22 cellular contexts compared by ENCODE assay signal in genomic region chr15:70186152-70186551, GRCh38.
DNase-seq lines count a peak whose midpoint lies in the region; ATAC-seq and TF ChIP-seq lines count a peak whose summit lies in the region.
"Had no signal": no experiment of that assay in that cellular context is flagged by ENCODE, and none has a peak within 500 bp of the region (broad histone marks: within the 10 kb centered on the region; RNA-seq: fewer than 3 reads in every experiment).

No MANE protein-coding gene starts in this region.

- no peaks in the 10 kb centered on the region for H3K79me2 ChIP-seq in Karpas-422 (ENCODE audit: low read length)
- H3K79me2 ChIP-seq in trophoblast cell (ENCODE audit: control insufficient read depth, insufficient read depth, low read length, poor library complexity), result no peaks in the 10 kb centered on the region

- H3K9ac ChIP-seq in BLaER1 (no peak overlapping the region), Karpas-422 (ENCODE audit: low read length) (no peak overlapping the region), trophoblast cell (ENCODE audit: low read length) (no peak overlapping the region)
- H3K9ac ChIP-seq: KMS-11, SK-N-SH had no signal

- H3K9me2 ChIP-seq in Karpas-422 (replicated peaks; ENCODE audit: insufficient read depth, low read length), result no peaks in the 10 kb centered on the region
- H3K9me2 ChIP-seq: SK-N-SH had no signal

- H3K4me2 ChIP-seq in BLaER1 (peak overlapping the region; percentile 56), Karpas-422 (ENCODE audit: low read depth, low read length, poor library complexity, severe bottlenecking) (no peak overlapping the region), trophoblast cell (ENCODE audit: low read length) (no peak overlapping the region)
- H3K4me2 ChIP-seq: KMS-11, SK-N-SH had no signal

- peaks cover 27% of the 10 kb centered on the region for H3K4me1 ChIP-seq in BLaER1
- peaks cover 50% of the 10 kb centered on the region for H3K4me1 ChIP-seq in Karpas-422 (ENCODE audit: low read length)
- H3K4me1 ChIP-seq in trophoblast cell (ENCODE audit: control insufficient read depth in 1 of 2, insufficient read depth in 2 of 2, low read length in 2 of 2), result peaks cover 36 to 38% of the 10 kb centered on the region in 2 experiments
- H3K4me1 ChIP-seq: pancreas, vagina had no signal

- H3K4me3 ChIP-seq in BLaER1, result no peak overlapping the region
- H3K4me3 ChIP-seq in Karpas-422 (ENCODE audit: low read length), result no peak overlapping the region
- no peak overlapping the region for H3K4me3 ChIP-seq in brain microvascular endothelial cell (ENCODE audit: low read depth, low read length)
- no peak overlapping the region for H3K4me3 ChIP-seq in trophoblast cell (ENCODE audit: low read depth, low read length)
- H3K4me3 ChIP-seq: heart right ventricle, pancreas, vagina had no signal

- TF ChIP-seq CTCF in brain microvascular endothelial cell (IDR thresholded peaks at IDR 0.05; ENCODE audit: low read depth, low read length, missing control alignments), result no peak

- H2AK5ac ChIP-seq in trophoblast cell (ENCODE audit: low read length), result no peak overlapping the region

- H3K4ac ChIP-seq in trophoblast cell (ENCODE audit: low read depth, low read length), result no peak overlapping the region

- no peak for ATAC-seq in left lobe of liver
- ATAC-seq: activated T-helper 17 cell treated with anti-CD3 and anti-CD28 coated beads, Interleukin-2, amount 50 U/mL, for 72 hours; CD8-positive, alpha-beta T cell; left ventricle myocardium superior; pancreas had no signal

- no peak overlapping the region for H2BK12ac ChIP-seq in trophoblast cell (ENCODE audit: low read length)

- peak overlapping the region; percentile 6 for H4K91ac ChIP-seq in trophoblast cell (ENCODE audit: low read depth, low read length)

- H3K18ac ChIP-seq in trophoblast cell (ENCODE audit: low read length), result no peak overlapping the region

- H4K20me1 ChIP-seq in BLaER1 (no peaks in the 10 kb centered on the region), Karpas-422 (ENCODE audit: insufficient read depth, low read depth, low read length) (0 out of 2 replicates have a peak, but pooled peaks cover 9% of the 10 kb centered on the region)

- no peak overlapping the region for H2BK120ac ChIP-seq in trophoblast cell (ENCODE audit: insufficient read depth, low read length, poor library complexity)

- H3K27me3 ChIP-seq in BLaER1 (no peaks in the 10 kb centered on the region), Karpas-422 (ENCODE audit: low read length) (no peaks in the 10 kb centered on the region), brain microvascular endothelial cell (replicated peaks) (no peaks in the 10 kb centered on the region), trophoblast cell (ENCODE audit: insufficient read depth, low read length) (no peaks in the 10 kb centered on the region)
- H3K27me3 ChIP-seq: pancreas, vagina had no signal

- H3K9me3 ChIP-seq in BLaER1 (no peaks in the 10 kb centered on the region), Karpas-422 (ENCODE audit: low read length) (no peaks in the 10 kb centered on the region), trophoblast cell (ENCODE audit: insufficient read depth, low read depth, low read length) (no peaks in the 10 kb centered on the region)
- H3K9me3 ChIP-seq: pancreas, SK-N-SH, vagina had no signal

- H2AFZ ChIP-seq in Karpas-422 (ENCODE audit: low read length) (no peak overlapping the region), trophoblast cell (ENCODE audit: insufficient read depth, low read length, poor library complexity) (no peak overlapping the region)

- H3K27ac ChIP-seq in BLaER1, result no peak overlapping the region
- no peak overlapping the region for H3K27ac ChIP-seq in Karpas-422 (ENCODE audit: low read length)
- H3K27ac ChIP-seq in brain microvascular endothelial cell, result no peak overlapping the region
- no peak overlapping the region for H3K27ac ChIP-seq in trophoblast cell (ENCODE audit: low read depth, low read length)
- H3K27ac ChIP-seq: heart right ventricle, KMS-11, pancreas, vagina had no signal

- WGBS in trophoblast cell (ENCODE audit: extremely low coverage, insufficient coverage, insufficient read length), result no CpG with 5 or more reads among the region's 6 CpGs

- H4K8ac ChIP-seq in trophoblast cell (ENCODE audit: low read depth, low read length), result no peak overlapping the region

- no peak overlapping the region for H2BK5ac ChIP-seq in trophoblast cell (ENCODE audit: low read depth, low read length, poor library complexity)

- DNase-seq in Karpas-422 (peak; percentile 64), brain microvascular endothelial cell (peak; percentile 35), trophoblast cell (no peak), left lobe of liver (ENCODE audit: low spot score) (no peak), T-helper 1 cell (no peak)
- DNase-seq in stimulated activated naive CD4-positive, alpha-beta T cell treated with Interleukin-2 at 50 U/mL for 16 hours (lab: John Stamatoyannopoulos, UW), result no peak
- DNase-seq in stimulated activated CD4-positive, alpha-beta T cell treated with anti-CD3 and anti-CD28 coated beads, Interleukin-2, amount 100 ng/mL, for 48 hours, result no peak
- DNase-seq: activated CD4-positive, CD25-positive, alpha-beta regulatory T cell treated with anti-CD3 and anti-CD28 coated beads, Interleukin-2, amount 50 U/mL, for 72 hours; activated naive CD8-positive, alpha-beta T cell treated with anti-CD3 and anti-CD28 coated beads, Interleukin-2, amount 10 ng/mL, durations not matched to agents 7 days and 5 days; CD8-positive, alpha-beta T cell; heart right ventricle; immature natural killer cell; left ventricle myocardium superior; NCI-H1105; pancreas; SK-N-SH; stimulated activated CD4-positive, alpha-beta T cell treated with anti-CD3 and anti-CD28 coated beads, Interleukin-4, amount 100 ng/mL, for 1 hour; T-helper 9 cell had no signal

- H3K36me3 ChIP-seq in BLaER1, result no peaks in the 10 kb centered on the region
- H3K36me3 ChIP-seq in Karpas-422 (ENCODE audit: insufficient read depth, low read length), result no peaks in the 10 kb centered on the region
- H3K36me3 ChIP-seq in brain microvascular endothelial cell (replicated peaks), result no peaks in the 10 kb centered on the region
- no peaks in the 10 kb centered on the region for H3K36me3 ChIP-seq in trophoblast cell (ENCODE audit: control insufficient read depth in 1 of 2, insufficient read depth in 2 of 2, low read length in 2 of 2)
- H3K36me3 ChIP-seq: heart right ventricle, pancreas, vagina had no signal

- H3K79me1 ChIP-seq in trophoblast cell (ENCODE audit: low read length), result peaks cover 4% of the 10 kb centered on the region

- no peak overlapping the region for H3K23ac ChIP-seq in trophoblast cell (ENCODE audit: low read length)

- no peak overlapping the region for H3K14ac ChIP-seq in trophoblast cell (ENCODE audit: low read length)

- in situ Hi-C loops in brain microvascular endothelial cell (cut with HindIII; ENCODE audit: low pct_ligation_motif_present, low sequenced_read_pairs), result no loop called here

- H4K12ac ChIP-seq in trophoblast cell (ENCODE audit: low read depth, low read length), result no peak overlapping the region

Comparison
In these comparisons a context has a peak if more than half of its experiments do, and no peak if none do; other contexts are left out.
1. DNase-seq: peak in Karpas-422 (single experiment) and brain microvascular endothelial cell (single experiment); none in trophoblast cell (0 of 2), left lobe of liver (single experiment), T-helper 1 cell (0 of 5), stimulated activated naive CD4-positive, alpha-beta T cell treated with Interleukin-2 at 50 U/mL for 16 hours (single experiment) and stimulated activated CD4-positive, alpha-beta T cell treated with anti-CD3 and anti-CD28 coated beads, Interleukin-2, amount 100 ng/mL, for 48 hours (0 of 2).